ENCODE assay signal across 21 cellular contexts in genomic region chr10:132676193-132676891, GRCh38.
DNase-seq lines count a peak whose midpoint lies in the region; ATAC-seq, FAIRE-seq and TF ChIP-seq lines count a peak whose summit lies in the region.
"Had no signal": no experiment of that assay in that cellular context is flagged by ENCODE, and none has a peak within 500 bp of the region (broad histone marks: within the 10 kb centered on the region; RNA-seq: fewer than 3 reads in every experiment).

No MANE protein-coding gene starts in this region.

- H3K27me3 ChIP-seq in pancreas (no peaks in the 10 kb centered on the region), tibial nerve (no peaks in the 10 kb centered on the region)
- H3K27me3 ChIP-seq: foreskin keratinocyte had no signal

- no peaks in the 10 kb centered on the region for H3K9me3 Mint-ChIP-seq in natural killer cell treated with Interleukin-12 subunit alpha and Interleukin-12 subunit beta and Interleukin-15 and Interleukin-18, amount 100 ng/mL, for 72 hours
- H3K9me3 Mint-ChIP-seq in natural killer cell = no peaks in the 10 kb centered on the region
- H3K9me3 Mint-ChIP-seq: activated B cell treated with CpG ODN at 0.5 μM for 24 hours; activated T-helper 1 cell treated with anti-CD3 and anti-CD28 coated beads, Interleukin-12 subunit alpha, Interleukin-12 subunit beta, Interleukin-2, Interleukin-4 antibody, amounts not matched to agents 30 ng/mL and 10 ng/mL and 1 ng/mL, durations not matched to agents 14 hours and 24 hours and 36 hours; CD4-positive, alpha-beta T cell had no signal

- no peak for TF ChIP-seq POLR2A in tibial nerve (IDR thresholded peaks at IDR 0.05)

- WGBS in pancreas, 2 donors = 15 to 24% methylated on average over 17 of the region's 17 CpGs
- WGBS in tibial nerve, 2 donors = 87 to 92% methylated on average over 17 of the region's 17 CpGs

- intact Hi-C loops in natural killer cell (cut with micrococcal nuclease) = no loop called here
- intact Hi-C loops in kidney (cut with DNase I) = no loop called here
- intact Hi-C loops in pancreas (cut with DNase I) = no loop called here

- H3K4me1 ChIP-seq in kidney (ENCODE audit: control insufficient read depth in 1 of 2, insufficient read depth in 1 of 2, low read depth in 1 of 2, low read length in 2 of 2) = peaks cover 0 to 8% of the 10 kb centered on the region in 2 donors
- peaks cover 6 to 15% (median 10%) of the 10 kb centered on the region in 3 donors for H3K4me1 ChIP-seq in pancreas
- H3K4me1 ChIP-seq in tibial nerve = no peaks in the 10 kb centered on the region
- H3K4me1 ChIP-seq: foreskin keratinocyte, HAP-1 had no signal

- peak; percentile 32 for DNase-seq in natural killer cell treated with Interleukin-12 subunit alpha and Interleukin-12 subunit beta and Interleukin-15 and Interleukin-18, amount 100 ng/mL, for 72 hours (ENCODE audit: low spot score)
- no peak for DNase-seq in natural killer cell
- peak; percentile 58 for DNase-seq in kidney
- DNase-seq in pancreas = peak; percentile 81 to 95 (median 91)
- no peak for DNase-seq in NCI-H82 (lab: John Stamatoyannopoulos, UW)
- no peak for DNase-seq in tibial nerve (ENCODE audit: low spot score in 2 of 2)
- DNase-seq: activated B cell treated with CpG ODN at 0.5 μM for 24 hours; DMS153; foreskin keratinocyte; hypothalamus; NCI-H1436; NCI-H774; occipital lobe; SK-N-SH; stimulated activated CD4-positive, alpha-beta T cell treated with anti-CD3 and anti-CD28 coated beads, Interleukin-4, amount 100 ng/mL, for 24 hours had no signal

- FAIRE-seq in kidney (lab: Jason Lieb, UNC) (no peak), pancreas (lab: Jason Lieb, UNC) (no peak)
- FAIRE-seq: GM12892, keratinocyte had no signal

- H3K36me3 ChIP-seq in kidney (ENCODE audit: control insufficient read depth in 1 of 2, insufficient read depth in 2 of 2, low read length in 2 of 2) (no peaks in the 10 kb centered on the region), pancreas (no peaks in the 10 kb centered on the region), tibial nerve (peaks cover 0 to 10% (median 0%) of the 10 kb centered on the region in 3 donors)
- H3K36me3 ChIP-seq: HAP-1 had no signal

- no peak overlapping the region for H3K4me3 ChIP-seq in kidney (ENCODE audit: low read length in 2 of 2)
- H3K4me3 ChIP-seq in pancreas = no peak overlapping the region
- H3K4me3 ChIP-seq in tibial nerve = no peak overlapping the region
- H3K4me3 ChIP-seq: HAP-1 had no signal

- H3K4me1 Mint-ChIP-seq in natural killer cell treated with Interleukin-12 subunit alpha and Interleukin-12 subunit beta and Interleukin-15 and Interleukin-18, amount 100 ng/mL, for 72 hours (ENCODE audit: low read depth in 2 of 2) = peaks cover 1 to 12% of the 10 kb centered on the region in 2 donors
- H3K4me1 Mint-ChIP-seq in natural killer cell = peaks cover 2 to 16% of the 10 kb centered on the region in 2 donors
- H3K4me1 Mint-ChIP-seq: activated B cell treated with CpG ODN at 0.5 μM for 24 hours had no signal

- H3K27ac ChIP-seq in kidney (ENCODE audit: low read depth in 2 of 2, low read length in 2 of 2) (no peak overlapping the region), pancreas (peak overlapping the region; percentile 59 to 75 (median 65)), tibial nerve (no peak overlapping the region)
- H3K27ac ChIP-seq: foreskin keratinocyte had no signal

- ATAC-seq in natural killer cell treated with Interleukin-12 subunit alpha and Interleukin-12 subunit beta and Interleukin-15 and Interleukin-18, amount 100 ng/mL, for 72 hours = no peak
- no peak for ATAC-seq in natural killer cell
- peak; percentile 95 to 97 (median 96) for ATAC-seq in pancreas
- ATAC-seq in HG03439 (IDR thresholded peaks at IDR 0.05; ENCODE audit: unreplicated experiment) = no peak
- ATAC-seq: foreskin keratinocyte had no signal

- no peaks in the 10 kb centered on the region for H3K36me3 Mint-ChIP-seq in natural killer cell treated with Interleukin-12 subunit alpha and Interleukin-12 subunit beta and Interleukin-15 and Interleukin-18, amount 100 ng/mL, for 72 hours
- no peaks in the 10 kb centered on the region for H3K36me3 Mint-ChIP-seq in natural killer cell

- H3K9ac ChIP-seq in kidney (ENCODE audit: low read length in 2 of 2) = no peak overlapping the region
- H3K9ac ChIP-seq: SK-N-SH had no signal

- TF ChIP-seq CTCF in natural killer cell (IDR thresholded peaks at IDR 0.05) (no peak), kidney (IDR thresholded peaks at IDR 0.05; ENCODE audit: borderline replicate concordance, extremely low read depth, insufficient read depth) (no peak), pancreas (IDR thresholded peaks at IDR 0.05) (no peak), tibial nerve (IDR thresholded peaks at IDR 0.05) (no peak)

- no peak overlapping the region for H3K27ac Mint-ChIP-seq in natural killer cell treated with Interleukin-12 subunit alpha and Interleukin-12 subunit beta and Interleukin-15 and Interleukin-18, amount 100 ng/mL, for 72 hours
- no peak overlapping the region for H3K27ac Mint-ChIP-seq in natural killer cell
- H3K27ac Mint-ChIP-seq: activated B cell treated with CpG ODN at 0.5 μM for 24 hours; activated T-helper 1 cell treated with anti-CD3 and anti-CD28 coated beads, Interleukin-12 subunit alpha, Interleukin-12 subunit beta, Interleukin-2, Interleukin-4 antibody, amounts not matched to agents 30 ng/mL and 10 ng/mL and 1 ng/mL, durations not matched to agents 14 hours and 24 hours and 36 hours; CD4-positive, alpha-beta T cell had no signal

- H3K27me3 Mint-ChIP-seq in natural killer cell treated with Interleukin-12 subunit alpha and Interleukin-12 subunit beta and Interleukin-15 and Interleukin-18, amount 100 ng/mL, for 72 hours = no peaks in the 10 kb centered on the region
- H3K27me3 Mint-ChIP-seq in natural killer cell (ENCODE audit: low read depth in 2 of 2) = no peaks in the 10 kb centered on the region
- H3K27me3 Mint-ChIP-seq: activated B cell treated with CpG ODN at 0.5 μM for 24 hours; CD4-positive, alpha-beta T cell had no signal

- no peaks in the 10 kb centered on the region for H3K9me3 ChIP-seq in kidney (ENCODE audit: control insufficient read depth in 1 of 2, low read length in 2 of 2)
- no peaks in the 10 kb centered on the region for H3K9me3 ChIP-seq in pancreas
- no peaks in the 10 kb centered on the region for H3K9me3 ChIP-seq in tibial nerve
- H3K9me3 ChIP-seq: HAP-1, SK-N-SH had no signal

- no peak for TF ChIP-seq EP300 in tibial nerve (IDR thresholded peaks at IDR 0.05)

- H3K4me3 Mint-ChIP-seq in natural killer cell treated with Interleukin-12 subunit alpha and Interleukin-12 subunit beta and Interleukin-15 and Interleukin-18, amount 100 ng/mL, for 72 hours = no peak overlapping the region
- H3K4me3 Mint-ChIP-seq in natural killer cell = no peak overlapping the region
- H3K4me3 Mint-ChIP-seq: activated B cell treated with CpG ODN at 0.5 μM for 24 hours; activated T-helper 1 cell treated with anti-CD3 and anti-CD28 coated beads, Interleukin-12 subunit alpha, Interleukin-12 subunit beta, Interleukin-2, Interleukin-4 antibody, amounts not matched to agents 30 ng/mL and 10 ng/mL and 1 ng/mL, durations not matched to agents 14 hours and 24 hours and 36 hours; CD4-positive, alpha-beta T cell had no signal

Comparison
In these comparisons a context has a peak if more than half of its experiments do, and no peak if none do; other contexts are left out.
1. DNase-seq: peak in natural killer cell treated with Interleukin-12 subunit alpha and Interleukin-12 subunit beta and Interleukin-15 and Interleukin-18, amount 100 ng/mL, for 72 hours (single experiment), kidney (single experiment) and pancreas (6 of 6); none in natural killer cell (single experiment), NCI-H82 (single experiment) and tibial nerve (0 of 2).
2. ATAC-seq: peak in pancreas (4 of 4); none in natural killer cell treated with Interleukin-12 subunit alpha and Interleukin-12 subunit beta and Interleukin-15 and Interleukin-18, amount 100 ng/mL, for 72 hours (0 of 2), natural killer cell (0 of 3) and HG03439 (single experiment).
3. H3K27ac ChIP-seq: peak in pancreas (4 of 4); none in kidney (0 of 2) and tibial nerve (0 of 4).